ENCODE assay signal across 25 cellular contexts in genomic region chr19:279656-280055, GRCh38.
"Had no signal": no experiment of that assay in that cellular context is flagged by ENCODE, and none has a peak within 500 bp of the region (broad histone marks: within the 10 kb centered on the region; RNA-seq: fewer than 3 reads in every experiment).

No MANE protein-coding gene starts in this region.

- H3K4me1 Mint-ChIP-seq: memory B cell; natural killer cell; stimulated activated effector memory CD8-positive, alpha-beta T cell treated with anti-CD3 and anti-CD28 coated beads, Interleukin-12 subunit alpha, Interleukin-12 subunit beta, amount 100 ng/mL, for 72 hours had no signal

- H3K9ac ChIP-seq: parathyroid adenoma had no signal

- H3K36me3 ChIP-seq: prostate gland, sigmoid colon had no signal

- H3K4me3 ChIP-seq: esophagus squamous epithelium, hepatocyte, lung, prostate gland, sigmoid colon, stomach, thyroid gland had no signal

- H3K9me3 Mint-ChIP-seq: effector memory CD8-positive, alpha-beta T cell; natural killer cell; stimulated activated effector memory CD8-positive, alpha-beta T cell treated with anti-CD3 and anti-CD28 coated beads, Interleukin-12 subunit alpha, Interleukin-12 subunit beta, amount 100 ng/mL, for 72 hours; type B pancreatic cell had no signal

- H3K79me2 ChIP-seq: hepatocyte, parathyroid adenoma had no signal

- H3K4me2 ChIP-seq: hepatocyte had no signal

- H3K9me3 ChIP-seq: esophagus squamous epithelium, prostate gland, sigmoid colon, stomach, thyroid gland had no signal

- DNase-seq: cortex of kidney; effector memory CD8-positive, alpha-beta T cell; erythroblast; esophagus squamous epithelium; head of caudate nucleus; kidney; natural killer cell; occipital lobe; right cardiac atrium; sigmoid colon; stimulated activated CD4-positive, alpha-beta T cell treated with anti-CD3 and anti-CD28 coated beads, Interleukin-2, amount 100 ng/mL, for 24 hours; stimulated activated CD4-positive, alpha-beta T cell treated with anti-CD3 and anti-CD28 coated beads, Interleukin-4, amount 100 ng/mL, for 24 hours; stimulated activated naive CD4-positive, alpha-beta T cell treated with Interleukin-2 at 50 U/mL for 16 hours; stomach; thyroid gland had no signal

- H3K36me3 Mint-ChIP-seq: memory B cell; natural killer cell; stimulated activated effector memory CD8-positive, alpha-beta T cell treated with anti-CD3 and anti-CD28 coated beads, Interleukin-12 subunit alpha, Interleukin-12 subunit beta, amount 100 ng/mL, for 72 hours; type B pancreatic cell had no signal

- H2AFZ ChIP-seq: hepatocyte, parathyroid adenoma had no signal

- H3K27ac ChIP-seq: esophagus squamous epithelium, hepatocyte, parathyroid adenoma, prostate gland, sigmoid colon, stomach, thyroid gland had no signal

- FAIRE-seq: endometrium, frontal cortex, kidney had no signal

- H3K27ac Mint-ChIP-seq: effector memory CD8-positive, alpha-beta T cell; memory B cell; natural killer cell; stimulated activated effector memory CD8-positive, alpha-beta T cell treated with anti-CD3 and anti-CD28 coated beads, Interleukin-12 subunit alpha, Interleukin-12 subunit beta, amount 100 ng/mL, for 72 hours; type B pancreatic cell had no signal

- H3K4me1 ChIP-seq: esophagus squamous epithelium, parathyroid adenoma, prostate gland, sigmoid colon, thyroid gland had no signal

- H3K4me3 Mint-ChIP-seq: effector memory CD8-positive, alpha-beta T cell; memory B cell; natural killer cell; stimulated activated effector memory CD8-positive, alpha-beta T cell treated with anti-CD3 and anti-CD28 coated beads, Interleukin-12 subunit alpha, Interleukin-12 subunit beta, amount 100 ng/mL, for 72 hours; type B pancreatic cell had no signal

- ATAC-seq: effector memory CD8-positive, alpha-beta T cell; left lobe of liver; natural killer cell; right cardiac atrium; stimulated activated effector memory CD8-positive, alpha-beta T cell treated with anti-CD3 and anti-CD28 coated beads, Interleukin-12 subunit alpha, Interleukin-12 subunit beta, amount 100 ng/mL, for 72 hours had no signal

- H3K27me3 ChIP-seq: hepatocyte, thyroid gland had no signal
